ENCODE assay signal across 9 cellular contexts in the genomic region with DNA sequence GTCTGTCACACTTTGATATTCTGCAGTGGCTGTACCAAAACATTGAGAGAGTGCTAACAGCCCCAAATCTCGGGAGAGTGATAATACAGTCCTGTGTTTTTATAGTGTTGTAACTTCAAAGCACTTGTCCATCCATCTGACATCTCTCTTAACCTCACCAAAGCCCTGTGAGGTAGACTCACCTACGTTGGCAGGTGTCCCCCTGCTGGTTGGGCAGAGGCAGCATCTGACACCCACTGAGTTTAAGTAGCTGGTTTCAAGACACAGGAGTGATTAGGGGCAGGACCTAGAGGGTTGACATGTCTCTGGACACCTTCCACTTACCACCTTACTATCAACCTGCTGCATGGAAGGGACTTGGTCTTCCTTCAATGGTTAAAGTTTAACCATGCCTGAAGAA. TPM values are rescaled to one million over a fixed set of nuclear protein-coding genes. Genes with fewer than 3 reads are reported as not detected.
DNase-seq lines count a peak whose midpoint lies in the region; ATAC-seq and TF ChIP-seq lines count a peak whose summit lies in the region.
"Had no signal": no experiment of that assay in that cellular context is flagged by ENCODE, and none has a peak within 500 bp of the region (broad histone marks: within the 10 kb centered on the region; RNA-seq: fewer than 3 reads in every experiment).

No MANE protein-coding gene starts in this region.

- no peaks in the 10 kb centered on the region for H3K36me3 Mint-ChIP-seq in activated CD8-positive, alpha-beta memory T cell treated with anti-CD3 and anti-CD28 coated beads, Interleukin-2, amount 10 ng/mL, durations not matched to agents 7 days and 5 days
- H3K36me3 Mint-ChIP-seq in endothelial cell (ENCODE audit: low read depth, unreplicated experiment): peaks cover 43% of the 10 kb centered on the region
- H3K36me3 Mint-ChIP-seq in activated naive CD8-positive, alpha-beta T cell treated with anti-CD3 and anti-CD28 coated beads for 36 hours: no peaks in the 10 kb centered on the region
- H3K36me3 Mint-ChIP-seq: natural killer cell had no signal

- H3K9me3 ChIP-seq in stomach: no peaks in the 10 kb centered on the region

- no peak for TF ChIP-seq EP300 in stomach (IDR thresholded peaks at IDR 0.05)

- H3K36me3 ChIP-seq in stomach: no peaks in the 10 kb centered on the region

- H3K4me3 ChIP-seq in stomach: no peak overlapping the region

- peaks cover 11 to 42% (median 22%) of the 10 kb centered on the region in 4 donors for H3K4me1 ChIP-seq in stomach

- CTCF ChIA-PET in activated CD8-positive, alpha-beta memory T cell treated with anti-CD3 and anti-CD28 coated beads, Interleukin-2, amount 10 ng/mL, durations not matched to agents 7 days and 5 days (lab: Charles Lee): no interaction called here

- peak; percentile 48 for DNase-seq in activated CD8-positive, alpha-beta memory T cell treated with anti-CD3 and anti-CD28 coated beads, Interleukin-2, amount 10 ng/mL, durations not matched to agents 7 days and 5 days
- DNase-seq in activated CD8-positive, alpha-beta memory T cell treated with anti-CD3 and anti-CD28 coated beads, Interleukin-2, amount 50 U/mL, for 4 hours: no peak
- DNase-seq in NCI-H82 treated with DMSO at 0.1 percent for 48 hours (lab: John Stamatoyannopoulos, UW; ENCODE audit: unreplicated experiment) (peak; percentile 13), endothelial cell (ENCODE audit: low spot score) (no peak), stomach (peak; percentile 53), NCI-H187 treated with DMSO at 0.1 percent for 48 hours (lab: John Stamatoyannopoulos, UW) (no peak)
- no peak for DNase-seq in activated naive CD8-positive, alpha-beta T cell treated with anti-CD3 and anti-CD28 coated beads for 36 hours
- DNase-seq: natural killer cell had no signal

- no peaks in the 10 kb centered on the region for H3K9me3 Mint-ChIP-seq in activated CD8-positive, alpha-beta memory T cell treated with anti-CD3 and anti-CD28 coated beads, Interleukin-2, amount 10 ng/mL, durations not matched to agents 7 days and 5 days (ENCODE audit: low read depth)
- H3K9me3 Mint-ChIP-seq in endothelial cell (ENCODE audit: unreplicated experiment): no peaks in the 10 kb centered on the region
- H3K9me3 Mint-ChIP-seq in activated naive CD8-positive, alpha-beta T cell treated with anti-CD3 and anti-CD28 coated beads for 36 hours: no peaks in the 10 kb centered on the region
- H3K9me3 Mint-ChIP-seq: natural killer cell had no signal

- H3K4me1 Mint-ChIP-seq in activated CD8-positive, alpha-beta memory T cell treated with anti-CD3 and anti-CD28 coated beads, Interleukin-2, amount 10 ng/mL, durations not matched to agents 7 days and 5 days: no peaks in the 10 kb centered on the region
- H3K4me1 Mint-ChIP-seq in endothelial cell (ENCODE audit: unreplicated experiment): peaks cover 53% of the 10 kb centered on the region
- H3K4me1 Mint-ChIP-seq in activated naive CD8-positive, alpha-beta T cell treated with anti-CD3 and anti-CD28 coated beads for 36 hours: no peaks in the 10 kb centered on the region
- H3K4me1 Mint-ChIP-seq: natural killer cell had no signal

- no peak for ATAC-seq in activated CD8-positive, alpha-beta memory T cell treated with anti-CD3 and anti-CD28 coated beads, Interleukin-2, amount 10 ng/mL, durations not matched to agents 7 days and 5 days
- ATAC-seq in HG03025 (IDR thresholded peaks at IDR 0.05; ENCODE audit: low FRiP score, unreplicated experiment): no peak
- ATAC-seq: natural killer cell had no signal

- H3K27ac Mint-ChIP-seq in activated CD8-positive, alpha-beta memory T cell treated with anti-CD3 and anti-CD28 coated beads, Interleukin-2, amount 10 ng/mL, durations not matched to agents 7 days and 5 days: no peak overlapping the region
- H3K27ac Mint-ChIP-seq in endothelial cell (ENCODE audit: unreplicated experiment): no peak overlapping the region
- H3K27ac Mint-ChIP-seq in activated naive CD8-positive, alpha-beta T cell treated with anti-CD3 and anti-CD28 coated beads for 36 hours: no peak overlapping the region
- H3K27ac Mint-ChIP-seq: natural killer cell had no signal

- TF ChIP-seq CTCF in endothelial cell (IDR thresholded peaks at IDR 0.05; ENCODE audit: unreplicated experiment) (peak; percentile 43), stomach (IDR thresholded peaks at IDR 0.05) (peak in 5 of 7 experiments; percentile 21 to 60 (median 43))

- peaks cover 28% of the 10 kb centered on the region for H3K27me3 Mint-ChIP-seq in activated CD8-positive, alpha-beta memory T cell treated with anti-CD3 and anti-CD28 coated beads, Interleukin-2, amount 10 ng/mL, durations not matched to agents 7 days and 5 days
- peaks cover 7% of the 10 kb centered on the region for H3K27me3 Mint-ChIP-seq in endothelial cell (ENCODE audit: unreplicated experiment)
- H3K27me3 Mint-ChIP-seq in activated naive CD8-positive, alpha-beta T cell treated with anti-CD3 and anti-CD28 coated beads for 36 hours: peaks cover 5% of the 10 kb centered on the region

- intact Hi-C loops in stomach (cut with DNase I; ENCODE audit: low total_unique reads): no loop called here

- TF ChIP-seq POLR2A in stomach (IDR thresholded peaks at IDR 0.05): no peak

- H3K27me3 ChIP-seq in stomach: no peaks in the 10 kb centered on the region

- WGBS in stomach, 5 donors: 33 to 48% (median 34%) methylated on average over 2 of the region's 2 CpGs

- H3K4me3 Mint-ChIP-seq in activated CD8-positive, alpha-beta memory T cell treated with anti-CD3 and anti-CD28 coated beads, Interleukin-2, amount 10 ng/mL, durations not matched to agents 7 days and 5 days: no peak overlapping the region
- no peak overlapping the region for H3K4me3 Mint-ChIP-seq in endothelial cell (ENCODE audit: unreplicated experiment)
- no peak overlapping the region for H3K4me3 Mint-ChIP-seq in activated naive CD8-positive, alpha-beta T cell treated with anti-CD3 and anti-CD28 coated beads for 36 hours
- H3K4me3 Mint-ChIP-seq: natural killer cell had no signal

- H3K27ac ChIP-seq in stomach: no peak overlapping the region

RNA-seq across cellular contexts. Expression of a gene that starts 22.9 kb away (rescaled TPM):
- total RNA-seq in activated CD8-positive, alpha-beta memory T cell treated with anti-CD3 and anti-CD28 coated beads, Interleukin-2, amount 10 ng/mL, durations not matched to agents 7 days and 5 days: not detected
- 157 TPM for total RNA-seq in endothelial cell (ENCODE audit: unreplicated experiment)
- 10 to 100 TPM in 2 of 5 donors, 1 to 10 TPM in 3; 5.2 to 37.5 (median 8.0) TPM for total RNA-seq in stomach
- 1 to 10 TPM; 1.7 to 2.1 (median 1.8) TPM for polyA plus RNA-seq in stomach
- not detected for total RNA-seq in activated naive CD8-positive, alpha-beta T cell treated with anti-CD3 and anti-CD28 coated beads for 36 hours
- total RNA-seq: natural killer cell had no signal

Comparison
In these comparisons a context has a peak if more than half of its experiments do, and no peak if none do; other contexts are left out.
1. DNase-seq: peak in activated CD8-positive, alpha-beta memory T cell treated with anti-CD3 and anti-CD28 coated beads, Interleukin-2, amount 10 ng/mL, durations not matched to agents 7 days and 5 days (single experiment), NCI-H82 treated with DMSO at 0.1 percent for 48 hours (single experiment) and stomach (single experiment); none in activated CD8-positive, alpha-beta memory T cell treated with anti-CD3 and anti-CD28 coated beads, Interleukin-2, amount 50 U/mL, for 4 hours (single experiment), endothelial cell (single experiment), NCI-H187 treated with DMSO at 0.1 percent for 48 hours (single experiment) and activated naive CD8-positive, alpha-beta T cell treated with anti-CD3 and anti-CD28 coated beads for 36 hours (single experiment).
2. RNA of a gene that starts 22.9 kb away (total RNA-seq): 157 TPM in endothelial cell (single experiment) and 5.2 to 37.5 TPM in stomach; not detected in activated naive CD8-positive, alpha-beta T cell treated with anti-CD3 and anti-CD28 coated beads for 36 hours and not detected in activated CD8-positive, alpha-beta memory T cell treated with anti-CD3 and anti-CD28 coated beads, Interleukin-2, amount 10 ng/mL, durations not matched to agents 7 days and 5 days; every median in the first group is over 4 times any median in the second.